19 cellular contexts compared by ENCODE assay signal in genomic region chr4:164701665-164702064, GRCh38. TPM values are rescaled to one million over a fixed set of nuclear protein-coding genes. Genes with fewer than 3 reads are reported as not detected.
DNase-seq lines count a peak whose midpoint lies in the region; ATAC-seq, FAIRE-seq and TF ChIP-seq lines count a peak whose summit lies in the region.
"Had no signal": no experiment of that assay in that cellular context is flagged by ENCODE, and none has a peak within 500 bp of the region (broad histone marks: within the 10 kb centered on the region; RNA-seq: fewer than 3 reads in every experiment).

No MANE protein-coding gene starts in this region.

- H3K4me3 ChIP-seq in kidney (ENCODE audit: low read length in 2 of 2) = no peak overlapping the region
- H3K4me3 ChIP-seq in mucosa of descending colon = no peak overlapping the region
- H3K4me3 ChIP-seq: uterus had no signal

- no peak for FAIRE-seq in kidney (lab: Jason Lieb, UNC)

- no peaks in the 10 kb centered on the region for H3K4me1 ChIP-seq in kidney (ENCODE audit: control insufficient read depth in 1 of 2, insufficient read depth in 1 of 2, low read depth in 1 of 2, low read length in 2 of 2)
- no peaks in the 10 kb centered on the region for H3K4me1 ChIP-seq in mucosa of descending colon (ENCODE audit: low read depth)
- H3K4me1 ChIP-seq: uterus had no signal

- H3K27ac ChIP-seq in kidney (ENCODE audit: low read depth in 2 of 2, low read length in 2 of 2) = no peak overlapping the region
- H3K27ac ChIP-seq: uterus had no signal

- H3K36me3 ChIP-seq in kidney (ENCODE audit: control insufficient read depth in 1 of 2, insufficient read depth in 2 of 2, low read length in 2 of 2) (no peaks in the 10 kb centered on the region), mucosa of descending colon (ENCODE audit: low read depth) (no peaks in the 10 kb centered on the region)
- H3K36me3 ChIP-seq: uterus had no signal

- H3K9ac ChIP-seq in kidney (ENCODE audit: low read length in 2 of 2) = no peak overlapping the region
- H3K9ac ChIP-seq: SK-N-SH had no signal

- TF ChIP-seq CTCF in kidney (IDR thresholded peaks at IDR 0.05; ENCODE audit: borderline replicate concordance, extremely low read depth, insufficient read depth) (no peak), mucosa of descending colon (IDR thresholded peaks at IDR 0.05) (no peak)

- peak; percentile 81 for ATAC-seq in GM18498 (IDR thresholded peaks at IDR 0.05; ENCODE audit: unreplicated experiment)
- peak; percentile 86 for ATAC-seq in GM19452 (IDR thresholded peaks at IDR 0.05; ENCODE audit: unreplicated experiment)
- peak; percentile 83 for ATAC-seq in HG02798 (IDR thresholded peaks at IDR 0.05; ENCODE audit: poor library complexity, unreplicated experiment)
- peak; percentile 89 for ATAC-seq in HG03354 (IDR thresholded peaks at IDR 0.05; ENCODE audit: poor library complexity, severe bottlenecking, unreplicated experiment)
- ATAC-seq in HG03571 (IDR thresholded peaks at IDR 0.05; ENCODE audit: unreplicated experiment) = no peak
- no peak for ATAC-seq in mucosa of descending colon

- DNase-seq in SIG-M5 treated with dmso at 0.1 percent for 504 hours (lab: John Stamatoyannopoulos, UW; ENCODE audit: unreplicated experiment) = no peak
- DNase-seq in kidney = no peak
- no peak for DNase-seq in mucosa of descending colon
- DNase-seq: activated CD4-positive, alpha-beta T cell treated with anti-CD3 and anti-CD28 coated beads for 1 hour; activated T-cell treated with anti-CD3 and anti-CD28 coated beads, Interleukin-2, amount 50 U/mL, for 72 hours; islet precursor cell; Karpas-422; NCI-H1930; NK-92 treated with Interleukin-12 subunit alpha and Interleukin-12 subunit beta, amount 100 ng/mL, for 24 hours; posterior cingulate gyrus; SK-N-SH; stimulated activated CD8-positive, alpha-beta memory T cell treated with anti-CD3 and anti-CD28 coated beads, Interleukin-4, amount 100 ng/mL, for 48 hours; uterus had no signal

- intact Hi-C loops in kidney (cut with DNase I) (no loop called here), mucosa of descending colon (cut with DNase I, micrococcal nuclease) (no loop called here)

- H3K9me3 ChIP-seq in kidney (ENCODE audit: control insufficient read depth in 1 of 2, low read length in 2 of 2) (no peaks in the 10 kb centered on the region), mucosa of descending colon (no peaks in the 10 kb centered on the region)
- H3K9me3 ChIP-seq: SK-N-SH, uterus had no signal

RNA-seq across cellular contexts. Expression of gene SMIM31, which starts 52.3 kb away (rescaled TPM):
- total RNA-seq in kidney = not detected
- not detected for polyA plus RNA-seq in kidney (ENCODE audit: insufficient read depth, low read depth, low replicate concordance)
- 10 to 100 TPM; 11.0 to 37.8 (median 32.5) TPM for total RNA-seq in mucosa of descending colon
- total RNA-seq: activated T-cell treated with anti-CD3 and anti-CD28 coated beads, Interleukin-2, amount 50 U/mL, for 72 hours; fibroblast of villous mesenchyme; uterus had no signal
- polyA plus RNA-seq: SK-N-SH had no signal

Comparison
In these comparisons a context has a peak if more than half of its experiments do, and no peak if none do; other contexts are left out.
1. ATAC-seq: peak in GM18498 (single experiment), GM19452 (single experiment), HG02798 (single experiment) and HG03354 (single experiment); none in HG03571 (single experiment) and mucosa of descending colon (single experiment).
2. RNA of gene SMIM31, which starts 52.3 kb away (total RNA-seq): 11.0 to 37.8 TPM in mucosa of descending colon; not detected in kidney (single experiment); every median in the first group is over 10 times any median in the second.